Comparison of ENCODE assay signal across 20 cellular contexts in genomic region chr17:54898576-54898975, GRCh38. TPM values are rescaled to one million over a fixed set of nuclear protein-coding genes. Genes with fewer than 3 reads are reported as not detected.
"Had no signal": no experiment of that assay in that cellular context is flagged by ENCODE, and none has a peak within 500 bp of the region (broad histone marks: within the 10 kb centered on the region; RNA-seq: fewer than 3 reads in every experiment).

No MANE protein-coding gene starts in this region.

- ATAC-seq: activated CD4-positive, alpha-beta T cell treated with anti-CD3 and anti-CD28 coated beads for 36 hours; activated CD8-positive, alpha-beta T cell treated with anti-CD3 and anti-CD28 coated beads for 36 hours; effector memory CD8-positive, alpha-beta T cell; left cardiac atrium; lower lobe of right lung; naive thymus-derived CD4-positive, alpha-beta T cell; right lobe of liver; stimulated activated memory B cell treated with anti-CD40 and anti-IgM and Interleukin-4, amounts not matched to agents 10 μg/mL and 1 μg/mL and 100 μg/mL, for 72 hours had no signal

- H3K4me3 ChIP-seq: lower lobe of right lung, prostate gland, right lobe of liver, spleen, tibial nerve had no signal

- H3K4me3 Mint-ChIP-seq: activated CD4-positive, alpha-beta T cell treated with anti-CD3 and anti-CD28 coated beads for 36 hours; activated CD8-positive, alpha-beta T cell treated with anti-CD3 and anti-CD28 coated beads for 36 hours; central memory CD8-positive, alpha-beta T cell; dendritic cell treated with granulocyte-macrophage colony-stimulating factor and Interleukin-4, amounts not matched to agents 40 ng/mL and 50 ng/mL, for 4 days; effector memory CD8-positive, alpha-beta T cell; stimulated activated memory B cell treated with anti-CD40 and anti-IgM and Interleukin-4, amounts not matched to agents 10 μg/mL and 1 μg/mL and 100 μg/mL, for 72 hours had no signal

- H3K27ac Mint-ChIP-seq: activated CD4-positive, alpha-beta T cell treated with anti-CD3 and anti-CD28 coated beads for 36 hours; activated CD8-positive, alpha-beta T cell treated with anti-CD3 and anti-CD28 coated beads for 36 hours; dendritic cell treated with granulocyte-macrophage colony-stimulating factor and Interleukin-4, amounts not matched to agents 40 ng/mL and 50 ng/mL, for 4 days; effector memory CD8-positive, alpha-beta T cell; naive thymus-derived CD4-positive, alpha-beta T cell; stimulated activated memory B cell treated with anti-CD40 and anti-IgM and Interleukin-4, amounts not matched to agents 10 μg/mL and 1 μg/mL and 100 μg/mL, for 72 hours had no signal

- DNase-seq: activated CD4-positive, alpha-beta T cell treated with anti-CD3 and anti-CD28 coated beads for 36 hours; activated CD8-positive, alpha-beta memory T cell treated with anti-CD3 and anti-CD28 coated beads, Interleukin-2, amount 50 U/mL, for 48 hours; activated CD8-positive, alpha-beta T cell treated with anti-CD3 and anti-CD28 coated beads for 36 hours; activated naive CD4-positive, alpha-beta T cell; aorta; effector memory CD8-positive, alpha-beta T cell; left cardiac atrium; lower lobe of right lung; midbrain; naive thymus-derived CD4-positive, alpha-beta T cell; nucleus accumbens; right lobe of liver; spleen; stimulated activated CD4-positive, alpha-beta T cell treated with anti-CD3 and anti-CD28 coated beads, Interleukin-1b, Interleukin-23, amount 100 ng/mL, for 48 hours; T-helper 9 cell had no signal

- H3K9me3 Mint-ChIP-seq: activated CD8-positive, alpha-beta T cell treated with anti-CD3 and anti-CD28 coated beads for 36 hours; central memory CD8-positive, alpha-beta T cell; dendritic cell treated with granulocyte-macrophage colony-stimulating factor and Interleukin-4, amounts not matched to agents 40 ng/mL and 50 ng/mL, for 4 days; effector memory CD8-positive, alpha-beta T cell; naive thymus-derived CD4-positive, alpha-beta T cell; stimulated activated memory B cell treated with anti-CD40 and anti-IgM and Interleukin-4, amounts not matched to agents 10 μg/mL and 1 μg/mL and 100 μg/mL, for 72 hours had no signal

- H3K36me3 Mint-ChIP-seq: naive thymus-derived CD4-positive, alpha-beta T cell; stimulated activated memory B cell treated with anti-CD40 and anti-IgM and Interleukin-4, amounts not matched to agents 10 μg/mL and 1 μg/mL and 100 μg/mL, for 72 hours had no signal

- H3K4me1 Mint-ChIP-seq: central memory CD8-positive, alpha-beta T cell; stimulated activated memory B cell treated with anti-CD40 and anti-IgM and Interleukin-4, amounts not matched to agents 10 μg/mL and 1 μg/mL and 100 μg/mL, for 72 hours had no signal

RNA-seq across cellular contexts. Expression of gene TOM1L1, which starts 2.1 kb away (rescaled TPM):
- total RNA-seq: activated CD8-positive, alpha-beta T cell treated with anti-CD3 and anti-CD28 coated beads for 36 hours had no signal
